Comparison of ENCODE assay signal across 30 cellular contexts in the genomic region with DNA sequence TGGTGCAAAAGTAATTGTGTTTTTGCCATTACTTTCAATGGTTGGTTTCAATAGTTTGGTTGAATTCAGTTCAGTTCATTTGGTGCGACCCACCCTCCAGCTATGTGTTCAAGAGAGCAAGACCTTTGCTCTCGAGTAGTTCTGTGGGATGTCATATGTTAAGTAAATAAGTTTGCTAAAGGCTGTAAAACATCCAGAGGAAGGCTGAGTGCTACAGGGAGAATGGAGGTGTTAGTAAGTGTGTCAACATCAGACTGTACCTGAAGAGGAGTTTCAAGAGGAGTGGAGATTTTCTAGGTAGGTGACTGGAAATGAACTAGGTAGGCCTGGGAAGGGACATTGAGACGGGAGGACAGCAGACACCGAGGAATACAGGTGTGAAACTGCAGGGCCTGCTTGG.
"Had no signal": no experiment of that assay in that cellular context is flagged by ENCODE, and none has a peak within 500 bp of the region (broad histone marks: within the 10 kb centered on the region; RNA-seq: fewer than 3 reads in every experiment).

No MANE protein-coding gene starts in this region.

- H3K36me3 Mint-ChIP-seq: activated naive CD8-positive, alpha-beta T cell treated with anti-CD3 and anti-CD28 coated beads, Interleukin-2, amount 10 ng/mL, durations not matched to agents 7 days and 5 days; T-cell had no signal

- ATAC-seq: activated T-helper 17 cell treated with anti-CD3 and anti-CD28 coated beads, Interleukin-2, amount 50 U/mL, for 72 hours; Panc1; Right ventricle myocardium inferior; T-cell had no signal

- H3K27ac Mint-ChIP-seq: activated CD4-positive, alpha-beta memory T cell treated with anti-CD3 and anti-CD28 coated beads, Interleukin-2, amount 10 ng/mL, durations not matched to agents 7 days and 5 days; activated naive CD4-positive, alpha-beta T cell treated with anti-CD3 and anti-CD28 coated beads for 36 hours; activated naive CD8-positive, alpha-beta T cell treated with anti-CD3 and anti-CD28 coated beads, Interleukin-2, amount 10 ng/mL, durations not matched to agents 7 days and 5 days; activated T-helper 17 cell treated with anti-CD3 and anti-CD28 coated beads, Interleukin-2, amount 50 U/mL, for 72 hours; T-cell had no signal

- H3K4me3 ChIP-seq: adrenal gland, breast epithelium, SK-N-MC had no signal

- H3K9me3 ChIP-seq: adrenal gland, breast epithelium had no signal

- H3K27me3 ChIP-seq: adrenal gland, breast epithelium had no signal

- H3K4me1 ChIP-seq: adrenal gland, breast epithelium had no signal

- H3K36me3 ChIP-seq: adrenal gland, breast epithelium had no signal

- H3K4me1 Mint-ChIP-seq: activated CD4-positive, alpha-beta memory T cell treated with anti-CD3 and anti-CD28 coated beads, Interleukin-2, amount 10 ng/mL, durations not matched to agents 7 days and 5 days; activated naive CD8-positive, alpha-beta T cell treated with anti-CD3 and anti-CD28 coated beads, Interleukin-2, amount 10 ng/mL, durations not matched to agents 7 days and 5 days; activated T-helper 17 cell treated with anti-CD3 and anti-CD28 coated beads, Interleukin-2, amount 50 U/mL, for 72 hours had no signal

- H3K4me3 Mint-ChIP-seq: activated CD4-positive, alpha-beta memory T cell treated with anti-CD3 and anti-CD28 coated beads, Interleukin-2, amount 10 ng/mL, durations not matched to agents 7 days and 5 days; activated naive CD4-positive, alpha-beta T cell treated with anti-CD3 and anti-CD28 coated beads for 36 hours; activated naive CD8-positive, alpha-beta T cell treated with anti-CD3 and anti-CD28 coated beads, Interleukin-2, amount 10 ng/mL, durations not matched to agents 7 days and 5 days; activated T-helper 17 cell treated with anti-CD3 and anti-CD28 coated beads, Interleukin-2, amount 50 U/mL, for 72 hours; T-cell had no signal

- DNase-seq: activated CD4-positive, alpha-beta memory T cell treated with anti-CD3 and anti-CD28 coated beads, Interleukin-2, amount 10 ng/mL, durations not matched to agents 7 days and 5 days; activated CD4-positive, alpha-beta T cell treated with anti-CD3 and anti-CD28 coated beads, Interleukin-2, amount 50 U/mL, for 1 hour; activated CD4-positive, CD25-positive, alpha-beta regulatory T cell; activated gamma-delta T cell; activated naive CD4-positive, alpha-beta T cell treated with anti-CD3 and anti-CD28 coated beads for 36 hours; activated naive CD8-positive, alpha-beta T cell treated with anti-CD3 and anti-CD28 coated beads, Interleukin-2, amount 10 ng/mL, durations not matched to agents 7 days and 5 days; activated T-cell treated with anti-CD3 and anti-CD28 coated beads for 4 hours; activated T-cell treated with anti-CD3 and anti-CD28 coated beads, Interleukin-2, amount 50 U/mL, for 48 hours; adrenal gland; aorta; caudate nucleus; Kasumi-1; NCI-H1048; NCI-H146; NCI-H187 treated with DMSO at 0.1 percent for 48 hours; NCI-H2081 treated with DMSO at 0.1 percent for 48 hours; NCI-H2227 treated with DMSO at 0.1 percent for 48 hours; NCI-H446 treated with DMSO at 0.1 percent for 48 hours; NCI-H526 treated with DMSO at 0.1 percent for 48 hours; NCI-H82; NK-92 treated with Interleukin-12 subunit alpha and Interleukin-12 subunit beta, amount 100 ng/mL, for 24 hours; OCI-M1; RPMI8226; T-cell had no signal

- H3K27ac ChIP-seq: adrenal gland, breast epithelium, SK-N-MC, VCaP had no signal

- H3K9me3 Mint-ChIP-seq: activated CD4-positive, alpha-beta memory T cell treated with anti-CD3 and anti-CD28 coated beads, Interleukin-2, amount 10 ng/mL, durations not matched to agents 7 days and 5 days; activated naive CD4-positive, alpha-beta T cell treated with anti-CD3 and anti-CD28 coated beads for 36 hours; activated naive CD8-positive, alpha-beta T cell treated with anti-CD3 and anti-CD28 coated beads, Interleukin-2, amount 10 ng/mL, durations not matched to agents 7 days and 5 days; T-cell had no signal
